ENCODE assay signal across 8 cellular contexts in genomic region chr18:36809590-36810381, GRCh38. TPM values are rescaled to one million over a fixed set of nuclear protein-coding genes. Genes with fewer than 3 reads are reported as not detected.
A peak's percentile ranks its signal among the peaks of the same experiment; 100 is the strongest.
DNase-seq lines count a peak whose midpoint lies in the region; ATAC-seq, FAIRE-seq and TF ChIP-seq lines count a peak whose summit lies in the region.

No MANE protein-coding gene starts in this region.

- H3K4me3 ChIP-seq in pancreas: no peak overlapping the region

- no peak for TF ChIP-seq EP300 in Ishikawa (IDR thresholded peaks at IDR 0.05; ENCODE audit: borderline replicate concordance)

- H3K9me3 Mint-ChIP-seq in activated T-cell treated with anti-CD3 and anti-CD28 coated beads, Interleukin-2, amount 50 U/mL, for 4 hours: no peaks in the 10 kb centered on the region

- FAIRE-seq in pancreas (lab: Jason Lieb, UNC): peak; percentile 53

- DNase-seq in activated naive CD4-positive, alpha-beta T cell treated with Interleukin-2 at 50 U/mL for 16 hours: peak; percentile 26
- DNase-seq in activated naive CD4-positive, alpha-beta T cell (lab: John Stamatoyannopoulos, UW): no peak
- peak; percentile 76 for DNase-seq in H4 (ENCODE audit: low spot score)
- peak; percentile 72 for DNase-seq in NOMO-1 treated with DMSO at 0.1 percent for 48 hours (lab: John Stamatoyannopoulos, UW; ENCODE audit: unreplicated experiment)
- DNase-seq in activated T-cell treated with anti-CD3 and anti-CD28 coated beads, Interleukin-2, amount 50 U/mL, for 4 hours: peak; percentile 14
- DNase-seq in foreskin melanocyte: peak; percentile 51
- peak in 3 of 6 donors; percentile 7 to 34 (median 22) for DNase-seq in pancreas

- no peaks in the 10 kb centered on the region for H3K27me3 ChIP-seq in pancreas

- H3K27me3 Mint-ChIP-seq in activated T-cell treated with anti-CD3 and anti-CD28 coated beads, Interleukin-2, amount 50 U/mL, for 4 hours (ENCODE audit: low read depth): no peaks in the 10 kb centered on the region

- H3K36me3 ChIP-seq in pancreas: peaks cover 0 to 10% (median 4%) of the 10 kb centered on the region in 3 donors

- peaks cover under 1 to 4% (median 3%) of the 10 kb centered on the region in 3 donors for H3K4me1 ChIP-seq in pancreas

- peak; percentile 89 to 94 for ATAC-seq in activated T-cell treated with anti-CD3 and anti-CD28 coated beads, Interleukin-2, amount 50 U/mL, for 4 hours
- ATAC-seq in pancreas: peak; percentile 85 to 99 (median 92)

- peak; percentile 44 to 88 (median 72) for TF ChIP-seq CTCF in pancreas (IDR thresholded peaks at IDR 0.05)

- intact Hi-C loops in pancreas (cut with DNase I): loop anchor here in 1 of 3 donors (5.0 kb wide), 1 partner anchor 122 kb away; no protein-coding TSS in a partner anchor

- no peak overlapping the region for H3K4me3 Mint-ChIP-seq in activated T-cell treated with anti-CD3 and anti-CD28 coated beads, Interleukin-2, amount 50 U/mL, for 4 hours

- TF ChIP-seq RAD21 in Ishikawa (IDR thresholded peaks at IDR 0.05; ENCODE audit: low read depth): peak; percentile 63

- no peak overlapping the region for H3K27ac ChIP-seq in pancreas

- 40% methylated on average over 6 of the region's 6 CpGs for WGBS in pancreas, 2 donors

- H3K4me1 Mint-ChIP-seq in activated T-cell treated with anti-CD3 and anti-CD28 coated beads, Interleukin-2, amount 50 U/mL, for 4 hours (ENCODE audit: low read depth): peaks cover 5% of the 10 kb centered on the region

- no peaks in the 10 kb centered on the region for H3K9me3 ChIP-seq in pancreas

- H3K36me3 Mint-ChIP-seq in activated T-cell treated with anti-CD3 and anti-CD28 coated beads, Interleukin-2, amount 50 U/mL, for 4 hours (ENCODE audit: insufficient read depth): peaks cover 18% of the 10 kb centered on the region

TF ChIP-seq in Ishikawa, 13 proteins besides CTCF, POLR2A, EP300 and RAD21:
- TF ChIP-seq REST (IDR thresholded peaks at IDR 0.05; ENCODE audit: low read depth) (no peak), CREB1 (IDR thresholded peaks at IDR 0.05; ENCODE audit: low read depth) (no peak), TEAD4 (IDR thresholded peaks at IDR 0.05) (no peak), MAX (IDR thresholded peaks at IDR 0.05) (no peak), YY1 (IDR thresholded peaks at IDR 0.05; ENCODE audit: low read depth) (no peak), EGR1 (IDR thresholded peaks at IDR 0.05) (no peak), CEBPB (IDR thresholded peaks at IDR 0.05) (no peak), FOXM1 (IDR thresholded peaks at IDR 0.05; ENCODE audit: borderline replicate concordance, low read depth) (no peak), USF1 (IDR thresholded peaks at IDR 0.05) (no peak), TAF1 (IDR thresholded peaks at IDR 0.05; ENCODE audit: low read depth) (no peak), TCF12 (IDR thresholded peaks at IDR 0.05; ENCODE audit: low read depth) (no peak), NFIC (IDR thresholded peaks at IDR 0.05) (no peak), ZBTB7A (IDR thresholded peaks at IDR 0.05; ENCODE audit: low read depth) (no peak)

RNA-seq across cellular contexts. Expression of gene TPGS2, which starts 19.0 kb away (rescaled TPM):
- 255 and 313 TPM in 2 replicates for total RNA-seq in H4 (2014; rRNA removed; shearing (Covaris generic))
- total RNA-seq in activated T-cell treated with anti-CD3 and anti-CD28 coated beads, Interleukin-2, amount 50 U/mL, for 4 hours: 10 to 100 TPM; 32.3 to 39.0 (median 36.2) TPM
- total RNA-seq in pancreas: 10 to 100 TPM; 16.6 to 44.6 (median 30.0) TPM
- polyA plus RNA-seq in pancreas: 10 to 100 TPM; 18.5 to 26.8 TPM

RNA-seq across cellular contexts. Expression of gene KIAA1328, which starts 19.1 kb away (rescaled TPM):
- total RNA-seq in H4 (2014; rRNA removed; shearing (Covaris generic)): 2.5 and 3.0 TPM in 2 replicates
- 1 to 10 TPM; 4.3 to 5.2 (median 4.8) TPM for total RNA-seq in activated T-cell treated with anti-CD3 and anti-CD28 coated beads, Interleukin-2, amount 50 U/mL, for 4 hours
- 1 to 10 TPM; 2.3 to 5.2 (median 4.1) TPM for total RNA-seq in pancreas
- polyA plus RNA-seq in pancreas: 1 to 10 TPM; 2.1 to 3.0 TPM

Comparison
In these comparisons a context has a peak if more than half of its experiments do, and no peak if none do; other contexts are left out.
1. DNase-seq: peak in activated naive CD4-positive, alpha-beta T cell treated with Interleukin-2 at 50 U/mL for 16 hours (single experiment), H4 (single experiment), NOMO-1 treated with DMSO at 0.1 percent for 48 hours (single experiment), activated T-cell treated with anti-CD3 and anti-CD28 coated beads, Interleukin-2, amount 50 U/mL, for 4 hours (single experiment) and foreskin melanocyte (single experiment); none in activated naive CD4-positive, alpha-beta T cell (0 of 4).